8 cellular contexts compared by ENCODE assay signal in genomic region chr2:55048925-55049793, GRCh38. TPM values are rescaled to one million over a fixed set of nuclear protein-coding genes. Genes with fewer than 3 reads are reported as not detected.
DNase-seq lines count a peak whose midpoint lies in the region; ATAC-seq, FAIRE-seq and TF ChIP-seq lines count a peak whose summit lies in the region.

No MANE protein-coding gene starts in this region.

- no peak for DNase-seq in GM12891 (ENCODE audit: insufficient read length, low spot score)
- DNase-seq in HT1080 (ENCODE audit: low read depth) = peak; percentile 74
- DNase-seq in NOMO-1 treated with dmso at 0.1 percent for 144 hours (lab: John Stamatoyannopoulos, UW; ENCODE audit: unreplicated experiment) = peak; percentile 75
- DNase-seq in activated CD8-positive, alpha-beta memory T cell treated with anti-CD3 and anti-CD28 coated beads, Interleukin-2, amount 50 U/mL, for 48 hours = peak; percentile 79
- DNase-seq in endodermal cell = peak; percentile 88
- peak; percentile 77 for DNase-seq in mesendoderm
- peak; percentile 46 to 54 for DNase-seq in stimulated activated CD8-positive, alpha-beta memory T cell treated with anti-CD3 and anti-CD28 coated beads, Interleukin-15, amount 100 ng/mL, for 48 hours (ENCODE audit: low read depth in 2 of 2)

- H3K4me1 Mint-ChIP-seq in endodermal cell = peaks cover 29% of the 10 kb centered on the region

- peak overlapping the region; percentile 98 for H3K23ac ChIP-seq in mesendoderm (ENCODE audit: low read length)

- peak overlapping the region; percentile 99 for H3K18ac ChIP-seq in mesendoderm (ENCODE audit: low read length)

- 0% methylated on average over 7 to 56 of the region's 56 CpGs for WGBS in endodermal cell (ENCODE audit: insufficient coverage in 1 of 2, insufficient read length in 1 of 2), 2 experiments
- no CpG with 5 or more reads among the region's 56 CpGs for WGBS in mesendoderm (ENCODE audit: extremely low coverage, insufficient coverage, low lambda C conversion rate)

- peak overlapping the region; percentile 98 for H3K27ac ChIP-seq in endodermal cell (ENCODE audit: low read depth, low read length)
- peak overlapping the region; percentile 97 for H3K27ac ChIP-seq in mesendoderm (ENCODE audit: low read depth, low read length)

- H3K4ac ChIP-seq in mesendoderm (ENCODE audit: low read depth, low read length) = peak overlapping the region; percentile 97

- H3K4me1 ChIP-seq in endodermal cell (ENCODE audit: control insufficient read depth, insufficient read depth, low read length) = peaks cover 4% of the 10 kb centered on the region
- peaks cover 8% of the 10 kb centered on the region for H3K4me1 ChIP-seq in mesendoderm (ENCODE audit: control insufficient read depth, low read depth, low read length)

- H3K9me3 Mint-ChIP-seq in endodermal cell = no peaks in the 10 kb centered on the region

- peak; percentile 68 for TF ChIP-seq CTCF in endodermal cell (conservative IDR thresholded peaks at IDR 0.05)

- H3K27me3 Mint-ChIP-seq in endodermal cell (ENCODE audit: insufficient read depth) = no peaks in the 10 kb centered on the region

- peaks cover 52% of the 10 kb centered on the region for H3K79me2 ChIP-seq in mesendoderm (ENCODE audit: control insufficient read depth, insufficient read depth, low read length)

- peak overlapping the region; percentile 99 for H3K4me3 Mint-ChIP-seq in endodermal cell

- H3K36me3 Mint-ChIP-seq in endodermal cell (ENCODE audit: low read depth) = peaks cover 3% of the 10 kb centered on the region

- H3K27ac Mint-ChIP-seq in endodermal cell = peak overlapping the region; percentile 97

- H3K9ac ChIP-seq in endodermal cell (ENCODE audit: extremely low read depth, low read length, poor library complexity, severe bottlenecking) (peak overlapping the region; percentile 93), mesendoderm (ENCODE audit: low read length) (peak overlapping the region; percentile 100)

- ATAC-seq in HG02973 (IDR thresholded peaks at IDR 0.05; ENCODE audit: unreplicated experiment) = no peak

- H4K8ac ChIP-seq in mesendoderm (ENCODE audit: low read depth, low read length) = peak overlapping the region; percentile 68

- peak overlapping the region; percentile 100 for H3K56ac ChIP-seq in mesendoderm (ENCODE audit: low read length)

- H2AK5ac ChIP-seq in mesendoderm (ENCODE audit: low read length) = peak overlapping the region; percentile 91

- H3K79me1 ChIP-seq in mesendoderm (ENCODE audit: low read length) = no peaks in the 10 kb centered on the region

- peak overlapping the region; percentile 17 for H4K5ac ChIP-seq in mesendoderm (ENCODE audit: low read length)

- peak overlapping the region; percentile 46 for H3K4me2 ChIP-seq in mesendoderm (ENCODE audit: low read length)

- H2BK15ac ChIP-seq in mesendoderm (replicated peaks; ENCODE audit: low read depth) = no peak overlapping the region

- no peaks in the 10 kb centered on the region for H3K9me3 ChIP-seq in endodermal cell (ENCODE audit: control insufficient read depth, low read length)

- FAIRE-seq in GM12891 (lab: Jason Lieb, UNC) = peak; percentile 50

- H3K4me3 ChIP-seq in endodermal cell (ENCODE audit: low read length) (peak overlapping the region; percentile 99), mesendoderm (ENCODE audit: low read length) (peak overlapping the region; percentile 93)

- H3K27me3 ChIP-seq in endodermal cell (ENCODE audit: control insufficient read depth, insufficient read depth, low read length, poor library complexity, severe bottlenecking) (no peaks in the 10 kb centered on the region), mesendoderm (ENCODE audit: insufficient read depth, low read length, poor library complexity) (no peaks in the 10 kb centered on the region)

- TF ChIP-seq POLR2A in GM12891 (IDR thresholded peaks at IDR 0.05; ENCODE audit: low read depth, low read length) = no peak

- peak overlapping the region; percentile 84 for H2BK5ac ChIP-seq in mesendoderm (ENCODE audit: low read length)

- H3K36me3 ChIP-seq in endodermal cell (ENCODE audit: control insufficient read depth, insufficient read depth, low read length) (peaks cover 8% of the 10 kb centered on the region), mesendoderm (ENCODE audit: control insufficient read depth, insufficient read depth, low read length) (no peaks in the 10 kb centered on the region)

- H2BK120ac ChIP-seq in mesendoderm (ENCODE audit: low read depth, low read length) = peak overlapping the region; percentile 33

TF ChIP-seq in GM12891, 5 proteins besides CTCF, POLR2A, EP300 and RAD21:
- TF ChIP-seq PAX5 (IDR thresholded peaks at IDR 0.05; ENCODE audit: insufficient read depth, low read length, severe bottlenecking) (no peak), TAF1 (IDR thresholded peaks at IDR 0.05; ENCODE audit: low read depth, low read length) (no peak), POU2F2 (IDR thresholded peaks at IDR 0.05; ENCODE audit: low read depth, low read length) (no peak)

RNA-seq across cellular contexts. Expression of gene RTN4, which starts 1.1 kb away (rescaled TPM):
- polyA plus RNA-seq in GM12891 (2012; ENCODE audit: low read depth, missing spikeins) = 85.0 TPM
- total RNA-seq in HT1080 (2014; rRNA removed; shearing (Covaris generic)) = 204 and 295 TPM in 2 replicates
- 598 and 660 TPM in 2 replicates for polyA plus RNA-seq in HT1080 (2015; cell fraction: cytosol; rRNA removed)
- 694 and 718 TPM in 2 replicates for polyA plus RNA-seq in HT1080 (2015; cell fraction: nucleus; rRNA removed)
- 100 to 1,000 TPM; 180 to 225 TPM for total RNA-seq in endodermal cell
- 248 TPM for polyA plus RNA-seq in endodermal cell (2013, experiment 1 of 2)
- 241 TPM for polyA plus RNA-seq in endodermal cell (2013, experiment 2 of 2)
- 369 TPM for polyA plus RNA-seq in mesendoderm (2013, experiment 1 of 2)
- polyA plus RNA-seq in mesendoderm (2013, experiment 2 of 2) = 372 TPM
